Comparison of ENCODE assay signal across 8 cellular contexts in the genomic region with DNA sequence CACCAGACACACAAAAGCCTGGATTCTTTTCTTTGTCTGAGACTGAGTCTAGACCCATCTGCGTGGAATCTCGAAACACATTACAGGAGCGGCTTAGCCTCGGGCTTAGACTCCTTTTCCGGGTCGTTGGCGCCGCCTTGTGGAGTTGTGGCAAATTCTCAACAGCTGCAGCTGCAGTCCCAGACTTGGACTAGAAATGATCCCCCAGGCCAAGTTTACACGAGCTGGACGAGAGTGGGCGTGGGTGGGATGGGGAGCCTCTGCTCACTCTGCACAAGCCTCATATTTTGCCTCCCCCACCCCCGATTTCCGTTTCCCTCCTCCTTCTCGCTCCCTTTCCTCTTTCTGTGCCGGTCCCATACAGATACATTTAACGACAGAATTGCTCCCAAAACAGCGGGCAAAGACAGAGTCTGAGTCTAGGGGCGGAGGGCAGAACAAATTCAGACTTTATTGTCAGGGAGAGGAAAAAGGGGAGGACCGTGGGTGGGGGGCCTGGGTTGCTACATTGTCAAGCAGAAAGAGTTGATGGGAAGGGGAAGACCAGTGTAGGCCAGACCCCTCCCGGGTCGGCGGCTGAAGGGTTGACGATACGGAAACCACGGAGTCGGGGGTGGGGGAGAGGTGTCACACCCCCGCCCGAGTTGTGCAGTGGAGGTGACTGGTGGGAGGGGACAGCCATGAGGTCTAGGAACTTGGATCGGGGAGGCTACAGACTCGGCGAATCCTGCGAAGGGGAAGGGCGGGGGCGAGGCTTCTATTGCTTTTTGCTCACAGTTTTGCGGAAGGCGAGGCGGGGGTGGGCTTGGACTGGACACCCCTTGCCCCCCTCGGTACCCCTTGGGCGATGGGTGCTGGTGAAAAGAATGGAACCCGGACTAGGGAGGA. TPM values are rescaled to one million over a fixed set of nuclear protein-coding genes. Genes with fewer than 3 reads are reported as not detected.
A peak's percentile ranks its signal among the peaks of the same experiment; 100 is the strongest.
DNase-seq lines count a peak whose midpoint lies in the region; ATAC-seq, FAIRE-seq and TF ChIP-seq lines count a peak whose summit lies in the region.

No MANE protein-coding gene starts in this region.

- intact Hi-C loops in kidney (cut with DNase I) = no loop called here

- H3K9ac ChIP-seq in kidney (ENCODE audit: low read length in 2 of 2) = peak overlapping the region in 1 of 2 donors; percentile 51

- H3K4me3 Mint-ChIP-seq in WTC11 = peak overlapping the region; percentile 75

- no peaks in the 10 kb centered on the region for H3K27me3 ChIP-seq in bronchial epithelial cell (ENCODE audit: control insufficient read depth, insufficient read depth, low read length)

- no peak overlapping the region for H3K27ac ChIP-seq in kidney (ENCODE audit: low read depth in 2 of 2, low read length in 2 of 2)

- peaks cover 20% of the 10 kb centered on the region for H3K36me3 Mint-ChIP-seq in WTC11

- no peaks in the 10 kb centered on the region for H3K9me3 ChIP-seq in kidney (ENCODE audit: control insufficient read depth in 1 of 2, low read length in 2 of 2)

- ATAC-seq in HG03064 (IDR thresholded peaks at IDR 0.05; ENCODE audit: low read depth, unreplicated experiment) (peak; percentile 58), WTC11 (peak; percentile 49)

- H3K4me3 ChIP-seq in bronchial epithelial cell (ENCODE audit: low read depth, low read length) (no peak overlapping the region), kidney (ENCODE audit: low read length in 2 of 2) (peak overlapping the region in 1 of 2 donors; percentile 45)

- FAIRE-seq in bronchial epithelial cell (lab: Jason Lieb, UNC) (no peak), kidney (lab: Jason Lieb, UNC) (no peak)

- CTCF ChIA-PET in WTC11 (lab: Charles Lee) = interaction anchor here (0.7 to 2.7 kb wide), 29 partner anchors 9 to 153 kb away, joined by 3 to 45 read pairs (median 5); a partner anchor contains a TSS

- DNase-seq in NCI-H1436 (lab: John Stamatoyannopoulos, UW) = peak; percentile 80
- DNase-seq in NCI-H1436 treated with DMSO at 0.1 percent for 48 hours (lab: John Stamatoyannopoulos, UW) = no peak
- DNase-seq in NCI-H2196 (lab: John Stamatoyannopoulos, UW; ENCODE audit: unreplicated experiment) = peak; percentile 92
- peak; percentile 90 for DNase-seq in WTC11 (ENCODE audit: low spot score)
- peak; percentile 69 for DNase-seq in bronchial epithelial cell (ENCODE audit: low read depth)
- peak; percentile 95 for DNase-seq in kidney
- DNase-seq in stimulated activated CD4-positive, alpha-beta T cell treated with anti-CD3 and anti-CD28 coated beads, Interleukin-15, amount 100 ng/mL, for 1 hour (ENCODE audit: low read depth in 1 of 2, low spot score in 1 of 2) = peak; percentile 78 to 87

- H3K4me1 ChIP-seq in kidney (ENCODE audit: control insufficient read depth in 1 of 2, insufficient read depth in 1 of 2, low read depth in 1 of 2, low read length in 2 of 2) = peaks cover 6 to 15% of the 10 kb centered on the region in 2 donors

- POLR2A ChIA-PET in WTC11 (lab: Charles Lee) = interaction anchor here (0.5 to 1.4 kb wide), 2 partner anchors 86 to 117 kb away, joined by 3 read pairs; no protein-coding TSS in a partner anchor

- peaks cover 25% of the 10 kb centered on the region for H3K36me3 ChIP-seq in bronchial epithelial cell (ENCODE audit: control insufficient read depth, insufficient read depth, low read length)
- no peaks in the 10 kb centered on the region for H3K36me3 ChIP-seq in kidney (ENCODE audit: control insufficient read depth in 1 of 2, insufficient read depth in 2 of 2, low read length in 2 of 2)

- peaks cover 24% of the 10 kb centered on the region for H3K4me1 Mint-ChIP-seq in WTC11

- no peak overlapping the region for H3K27ac Mint-ChIP-seq in WTC11

- H3K9me3 Mint-ChIP-seq in WTC11 = no peaks in the 10 kb centered on the region

- TF ChIP-seq CTCF in WTC11 (IDR thresholded peaks at IDR 0.05) (peak; percentile 73), bronchial epithelial cell (IDR thresholded peaks at IDR 0.05; ENCODE audit: insufficient read depth, low read length, severe bottlenecking) (peak; percentile 92), kidney (IDR thresholded peaks at IDR 0.05; ENCODE audit: borderline replicate concordance, extremely low read depth, insufficient read depth) (peak; percentile 94)

- H3K27me3 Mint-ChIP-seq in WTC11 (ENCODE audit: low read depth) = peaks cover 49% of the 10 kb centered on the region

TF ChIP-seq in WTC11, 78 proteins besides CTCF, POLR2A, EP300 and RAD21:
- TF ChIP-seq, protein P1, sequence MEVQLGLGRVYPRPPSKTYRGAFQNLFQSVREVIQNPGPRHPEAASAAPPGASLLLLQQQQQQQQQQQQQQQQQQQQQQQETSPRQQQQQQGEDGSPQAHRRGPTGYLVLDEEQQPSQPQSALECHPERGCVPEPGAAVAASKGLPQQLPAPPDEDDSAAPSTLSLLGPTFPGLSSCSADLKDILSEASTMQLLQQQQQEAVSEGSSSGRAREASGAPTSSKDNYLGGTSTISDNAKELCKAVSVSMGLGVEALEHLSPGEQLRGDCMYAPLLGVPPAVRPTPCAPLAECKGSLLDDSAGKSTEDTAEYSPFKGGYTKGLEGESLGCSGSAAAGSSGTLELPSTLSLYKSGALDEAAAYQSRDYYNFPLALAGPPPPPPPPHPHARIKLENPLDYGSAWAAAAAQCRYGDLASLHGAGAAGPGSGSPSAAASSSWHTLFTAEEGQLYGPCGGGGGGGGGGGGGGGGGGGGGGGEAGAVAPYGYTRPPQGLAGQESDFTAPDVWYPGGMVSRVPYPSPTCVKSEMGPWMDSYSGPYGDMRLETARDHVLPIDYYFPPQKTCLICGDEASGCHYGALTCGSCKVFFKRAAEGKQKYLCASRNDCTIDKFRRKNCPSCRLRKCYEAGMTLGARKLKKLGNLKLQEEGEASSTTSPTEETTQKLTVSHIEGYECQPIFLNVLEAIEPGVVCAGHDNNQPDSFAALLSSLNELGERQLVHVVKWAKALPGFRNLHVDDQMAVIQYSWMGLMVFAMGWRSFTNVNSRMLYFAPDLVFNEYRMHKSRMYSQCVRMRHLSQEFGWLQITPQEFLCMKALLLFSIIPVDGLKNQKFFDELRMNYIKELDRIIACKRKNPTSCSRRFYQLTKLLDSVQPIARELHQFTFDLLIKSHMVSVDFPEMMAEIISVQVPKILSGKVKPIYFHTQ (CRISPR knock-in tag; IDR thresholded peaks at IDR 0.05) = 0 out of 2 replicates have a peak, but pooled peaks have one; percentile 13
- TF ChIP-seq, protein P2, sequence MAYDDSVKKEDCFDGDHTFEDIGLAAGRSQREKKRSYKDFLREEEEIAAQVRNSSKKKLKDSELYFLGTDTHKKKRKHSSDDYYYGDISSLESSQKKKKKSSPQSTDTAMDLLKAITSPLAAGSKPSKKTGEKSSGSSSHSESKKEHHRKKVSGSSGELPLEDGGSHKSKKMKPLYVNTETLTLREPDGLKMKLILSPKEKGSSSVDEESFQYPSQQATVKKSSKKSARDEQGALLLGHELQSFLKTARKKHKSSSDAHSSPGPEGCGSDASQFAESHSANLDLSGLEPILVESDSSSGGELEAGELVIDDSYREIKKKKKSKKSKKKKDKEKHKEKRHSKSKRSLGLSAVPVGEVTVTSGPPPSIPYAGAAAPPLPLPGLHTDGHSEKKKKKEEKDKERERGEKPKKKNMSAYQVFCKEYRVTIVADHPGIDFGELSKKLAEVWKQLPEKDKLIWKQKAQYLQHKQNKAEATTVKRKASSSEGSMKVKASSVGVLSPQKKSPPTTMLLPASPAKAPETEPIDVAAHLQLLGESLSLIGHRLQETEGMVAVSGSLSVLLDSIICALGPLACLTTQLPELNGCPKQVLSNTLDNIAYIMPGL (CRISPR knock-in tag; IDR thresholded peaks at IDR 0.05) = peak; percentile 52; the same call in 1 of the 2 replicates
- TF ChIP-seq ZBTB21 (CRISPR knock-in tag; IDR thresholded peaks at IDR 0.05; ENCODE audit: borderline replicate concordance) (no peak), ESRRA (CRISPR knock-in tag; IDR thresholded peaks at IDR 0.05; ENCODE audit: borderline replicate concordance) (no peak)

RNA-seq across cellular contexts. Expression of a gene that starts 4.7 kb away (rescaled TPM):
- 0.13 TPM in 1 of 3 replicates, not detected in the others for total RNA-seq in WTC11 (2021)
- 0.13 TPM in 1 of 2 replicates, not detected in the other for total RNA-seq in bronchial epithelial cell
- total RNA-seq in kidney = 1.7 TPM
- polyA plus RNA-seq in kidney (ENCODE audit: insufficient read depth, low read depth, low replicate concordance) = not detected

RNA-seq across cellular contexts. Expression of a gene that starts 15.6 kb away (rescaled TPM):
- total RNA-seq in WTC11 (2021) = 18.4 to 23.5 TPM (median 22.2 TPM) in 3 replicates
- total RNA-seq in bronchial epithelial cell = 5.3 and 7.6 TPM in 2 replicates
- total RNA-seq in kidney = 16.6 TPM
- polyA plus RNA-seq in kidney (ENCODE audit: insufficient read depth, low read depth, low replicate concordance) = 10.2 TPM

RNA-seq across cellular contexts. Expression of a gene that starts 44.0 kb away (rescaled TPM):
- total RNA-seq in WTC11 (2021) = 98.2 to 116 TPM (median 115 TPM) in 3 replicates
- 89.5 and 118 TPM in 2 replicates for total RNA-seq in bronchial epithelial cell
- total RNA-seq in kidney = 141 TPM
- polyA plus RNA-seq in kidney (ENCODE audit: insufficient read depth, low read depth, low replicate concordance) = 181 TPM

RNA-seq across cellular contexts. Expression of a gene that starts 50.1 kb away (rescaled TPM):
- total RNA-seq in WTC11 (2021) (19.3 to 21.9 TPM (median 20.8 TPM) in 3 replicates), bronchial epithelial cell (53.5 and 98.5 TPM in 2 replicates), kidney (65.6 TPM)
- 11.4 TPM for polyA plus RNA-seq in kidney (ENCODE audit: insufficient read depth, low read depth, low replicate concordance)
